Comparison of ENCODE assay signal across 17 cellular contexts in the genomic region with DNA sequence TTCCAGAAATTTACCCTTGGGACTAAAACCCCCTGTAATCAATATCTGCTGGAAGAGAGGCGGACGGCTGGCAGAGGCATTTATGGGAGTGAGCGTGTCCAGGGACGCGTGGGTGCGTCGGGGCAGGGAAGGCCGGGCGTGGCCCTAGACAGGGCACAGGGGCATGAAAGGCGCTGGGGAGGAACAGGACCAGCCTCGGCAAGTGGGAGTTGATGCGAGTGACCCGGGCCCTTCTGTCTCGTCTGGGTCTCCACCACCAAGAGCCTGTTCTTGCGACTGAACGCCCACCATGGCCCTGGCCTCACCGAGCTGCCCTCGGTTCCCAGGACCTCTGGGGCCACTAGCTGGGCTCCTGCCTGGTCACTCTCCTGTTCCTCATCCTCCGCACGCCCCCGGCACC. TPM values are rescaled to one million over a fixed set of nuclear protein-coding genes. Genes with fewer than 3 reads are reported as not detected.
DNase-seq lines count a peak whose midpoint lies in the region; TF ChIP-seq lines count a peak whose summit lies in the region.
"Had no signal": no experiment of that assay in that cellular context is flagged by ENCODE, and none has a peak within 500 bp of the region (broad histone marks: within the 10 kb centered on the region; RNA-seq: fewer than 3 reads in every experiment).

No MANE protein-coding gene starts in this region.

- H3K4me1 Mint-ChIP-seq in HFFc6 (ENCODE audit: low read depth) (peaks cover 31% of the 10 kb centered on the region), chondrocyte (ENCODE audit: low read depth) (peaks cover 54% of the 10 kb centered on the region)
- H3K4me1 Mint-ChIP-seq: activated CD4-positive, alpha-beta memory T cell treated with anti-CD3 and anti-CD28 coated beads, Interleukin-2, amount 10 ng/mL, durations not matched to agents 7 days and 5 days; CD4-positive, CD25-positive, alpha-beta regulatory T cell had no signal

- peak overlapping the region; percentile 50 for H3K14ac ChIP-seq in neuronal stem cell (ENCODE audit: low read length)

- no peaks in the 10 kb centered on the region for H3K79me2 ChIP-seq in PC-9 (ENCODE audit: low read depth)

- H2BK12ac ChIP-seq in neuronal stem cell (ENCODE audit: low read length) = no peak overlapping the region

- BruUV-seq in PC-9 (replicated peaks; lab: Mats Ljungman, UMichigan) = no TSS peak

- H3K23ac ChIP-seq in neuronal stem cell (ENCODE audit: low read depth, low read length, poor library complexity) = no peak overlapping the region

- WGBS in neuronal stem cell (ENCODE audit: extremely low coverage in 2 of 2, insufficient read length in 2 of 2, insufficient replicate concordance in 1 of 2), 2 donors = no CpG with 5 or more reads among the region's 21 CpGs

- no peaks in the 10 kb centered on the region for H3F3A ChIP-seq in PC-9 (ENCODE audit: insufficient read depth, low read depth)

- H3K27me3 Mint-ChIP-seq in HFFc6 (ENCODE audit: insufficient read depth) = peaks cover 5% of the 10 kb centered on the region; the same call in 1 of the 2 replicates
- no peaks in the 10 kb centered on the region for H3K27me3 Mint-ChIP-seq in chondrocyte (ENCODE audit: low read depth)
- H3K27me3 Mint-ChIP-seq: activated CD4-positive, alpha-beta memory T cell treated with anti-CD3 and anti-CD28 coated beads, Interleukin-2, amount 10 ng/mL, durations not matched to agents 7 days and 5 days; stimulated activated naive CD8-positive, alpha-beta T cell treated with anti-CD3 and anti-CD28 coated beads, Interleukin-15, amount 100 ng/mL, for 72 hours had no signal

- H3K27ac ChIP-seq in neuronal stem cell (replicated peaks; ENCODE audit: low read length) (no peak overlapping the region), tibial artery (peak overlapping the region; percentile 87 to 93), PC-9 (no peak overlapping the region)
- H3K27ac ChIP-seq: cardiac muscle cell had no signal

- H3K4me2 ChIP-seq in neuronal stem cell (ENCODE audit: insufficient read depth, low read length, poor library complexity, severe bottlenecking) (no peak overlapping the region), PC-9 (no peak overlapping the region)

- no peak overlapping the region for H2BK5ac ChIP-seq in neuronal stem cell (ENCODE audit: low read length)

- H3K9ac ChIP-seq in neuronal stem cell (ENCODE audit: low read depth, low read length, poor library complexity) = no peak overlapping the region

- no peak overlapping the region for H4K8ac ChIP-seq in neuronal stem cell (ENCODE audit: low read depth, low read length)

- H3K9me3 ChIP-seq in neuronal stem cell (replicated peaks in 1 of 2; ENCODE audit: control insufficient read depth in 2 of 2, insufficient read depth in 1 of 2, low read depth in 1 of 2, low read length in 2 of 2) (peaks cover 0 to 5% of the 10 kb centered on the region in 2 donors), tibial artery (no peaks in the 10 kb centered on the region), PC-9 (ENCODE audit: insufficient read depth, low read depth) (no peaks in the 10 kb centered on the region)

- intact Hi-C loops in tibial artery (cut with DNase I; ENCODE audit: low total_unique reads) (loop anchor here (1.0 kb wide), 1 partner anchor 23 kb away; no protein-coding TSS in a partner anchor), PC-9 (cut with micrococcal nuclease; ENCODE audit: unreplicated experiment) (no loop called here)

- H3K36me3 Mint-ChIP-seq in HFFc6 (ENCODE audit: low read depth) (no peaks in the 10 kb centered on the region), chondrocyte (ENCODE audit: low read depth) (peaks cover 2% of the 10 kb centered on the region)
- H3K36me3 Mint-ChIP-seq: CD4-positive, CD25-positive, alpha-beta regulatory T cell had no signal

- TF ChIP-seq CTCF in HFFc6 (IDR thresholded peaks at IDR 0.05) = no peak
- no peak for TF ChIP-seq CTCF in chondrocyte (IDR thresholded peaks at IDR 0.05)
- TF ChIP-seq CTCF in tibial artery (IDR thresholded peaks at IDR 0.05) = no peak
- TF ChIP-seq CTCF in PC-9 (conservative IDR thresholded peaks at IDR 0.05) = no peak

- H2AFZ ChIP-seq in neuronal stem cell (ENCODE audit: low read length) (no peak overlapping the region), PC-9 (no peak overlapping the region)

- no peak overlapping the region for H3K4me3 ChIP-seq in neuronal stem cell (ENCODE audit: low read length in 2 of 2)
- H3K4me3 ChIP-seq in tibial artery = no peak overlapping the region
- no peak overlapping the region for H3K4me3 ChIP-seq in PC-9
- H3K4me3 ChIP-seq: cardiac muscle cell had no signal

- H3K4ac ChIP-seq in neuronal stem cell (ENCODE audit: low read length) = no peak overlapping the region

- H2AK5ac ChIP-seq in neuronal stem cell (ENCODE audit: low read depth, low read length) = peak overlapping the region; percentile 65

- peaks cover 2 to 8% of the 10 kb centered on the region in 2 donors for H3K4me1 ChIP-seq in neuronal stem cell (ENCODE audit: control insufficient read depth in 2 of 2, insufficient read depth in 1 of 2, low read depth in 1 of 2, low read length in 2 of 2)
- H3K4me1 ChIP-seq in tibial artery = peaks cover 24 to 79% (median 73%) of the 10 kb centered on the region in 4 donors
- no peaks in the 10 kb centered on the region for H3K4me1 ChIP-seq in PC-9 (replicated peaks; ENCODE audit: insufficient read depth)

- H3K27me3 ChIP-seq in neuronal stem cell (ENCODE audit: control insufficient read depth in 3 of 3, insufficient read depth in 3 of 3, low read depth in 1 of 3, low read length in 3 of 3) = peaks cover 0 to 3% (median 0%) of the 10 kb centered on the region in 3 experiments
- H3K27me3 ChIP-seq in tibial artery = no peaks in the 10 kb centered on the region
- no peaks in the 10 kb centered on the region for H3K27me3 ChIP-seq in PC-9 (ENCODE audit: insufficient read depth, low read depth)

- POLR2A ChIA-PET in PC-9 (lab: Charles Lee; ENCODE audit: unreplicated experiment) = no interaction called here
- POLR2A ChIA-PET in HEK293T (lab: Yijun Ruan, JAX) = no interaction called here

- peak overlapping the region; percentile 53 for H3K18ac ChIP-seq in neuronal stem cell (ENCODE audit: low read length)

- H3K9me3 Mint-ChIP-seq in HFFc6 (no peaks in the 10 kb centered on the region), chondrocyte (ENCODE audit: low read depth) (no peaks in the 10 kb centered on the region)
- H3K9me3 Mint-ChIP-seq: activated CD4-positive, alpha-beta memory T cell treated with anti-CD3 and anti-CD28 coated beads, Interleukin-2, amount 10 ng/mL, durations not matched to agents 7 days and 5 days; CD4-positive, CD25-positive, alpha-beta regulatory T cell; immature natural killer cell; stimulated activated naive CD8-positive, alpha-beta T cell treated with anti-CD3 and anti-CD28 coated beads, Interleukin-15, amount 100 ng/mL, for 72 hours had no signal

- peak overlapping the region; percentile 75 for H3K27ac Mint-ChIP-seq in HFFc6
- H3K27ac Mint-ChIP-seq in chondrocyte (ENCODE audit: unreplicated experiment) = peak overlapping the region; percentile 34
- H3K27ac Mint-ChIP-seq: activated CD4-positive, alpha-beta memory T cell treated with anti-CD3 and anti-CD28 coated beads, Interleukin-2, amount 10 ng/mL, durations not matched to agents 7 days and 5 days; CD4-positive, CD25-positive, alpha-beta regulatory T cell had no signal

- peaks cover 11% of the 10 kb centered on the region for H3K79me1 ChIP-seq in neuronal stem cell (ENCODE audit: low read depth, low read length)

- H3K4me3 Mint-ChIP-seq in HFFc6 (no peak overlapping the region), chondrocyte (ENCODE audit: unreplicated experiment) (no peak overlapping the region)
- H3K4me3 Mint-ChIP-seq: activated CD4-positive, alpha-beta memory T cell treated with anti-CD3 and anti-CD28 coated beads, Interleukin-2, amount 10 ng/mL, durations not matched to agents 7 days and 5 days; CD4-positive, CD25-positive, alpha-beta regulatory T cell; stimulated activated naive CD8-positive, alpha-beta T cell treated with anti-CD3 and anti-CD28 coated beads, Interleukin-15, amount 100 ng/mL, for 72 hours had no signal

- H3K9me2 ChIP-seq in PC-9 (ENCODE audit: insufficient read depth) = no peaks in the 10 kb centered on the region

- no peaks in the 10 kb centered on the region for H4K20me1 ChIP-seq in PC-9 (ENCODE audit: insufficient read depth)

- no peak overlapping the region for H2BK15ac ChIP-seq in neuronal stem cell (ENCODE audit: low read length)

- peak overlapping the region; percentile 39 for H2BK120ac ChIP-seq in neuronal stem cell (ENCODE audit: low read depth, low read length)

- H3K36me3 ChIP-seq in neuronal stem cell (replicated peaks in 1 of 2; ENCODE audit: control insufficient read depth in 2 of 2, insufficient read depth in 2 of 2, low read length in 2 of 2) = peaks cover 3 to 4% of the 10 kb centered on the region in 2 donors
- H3K36me3 ChIP-seq in tibial artery = peaks cover 0 to 7% (median 5%) of the 10 kb centered on the region in 3 donors
- H3K36me3 ChIP-seq in PC-9 (ENCODE audit: low read depth) = no peaks in the 10 kb centered on the region
- H3K36me3 ChIP-seq: cardiac muscle cell had no signal

- no peak for DNase-seq in HFFc6
- no peak for DNase-seq in chondrocyte (ENCODE audit: low spot score)
- DNase-seq in neuronal stem cell (ENCODE audit: low spot score) = no peak
- DNase-seq in tibial artery = no peak
- no peak for DNase-seq in PC-9
- no peak for DNase-seq in HEK293T (ENCODE audit: extremely low spot score)
- DNase-seq in KG1 (lab: John Stamatoyannopoulos, UW) = no peak
- DNase-seq: activated CD4-positive, alpha-beta memory T cell treated with anti-CD3 and anti-CD28 coated beads, Interleukin-2, amount 10 ng/mL, durations not matched to agents 7 days and 5 days; CD4-positive, CD25-positive, alpha-beta regulatory T cell; DMS 273 treated with DMSO at 0.1 percent for 48 hours; immature natural killer cell; NCI-H1930; NCI-H2227 treated with DMSO at 0.1 percent for 48 hours; NCI-H748 treated with DMSO at 0.1 percent for 48 hours; SHP77; stimulated activated naive CD8-positive, alpha-beta T cell treated with anti-CD3 and anti-CD28 coated beads, Interleukin-15, amount 100 ng/mL, for 72 hours had no signal

- CTCF ChIA-PET in PC-9 (lab: Charles Lee) = no interaction called here
- CTCF ChIA-PET in HEK293T (lab: Yijun Ruan, JAX) = no interaction called here

- no peak overlapping the region for H4K91ac ChIP-seq in neuronal stem cell (ENCODE audit: low read depth, low read length, poor library complexity)

TF ChIP-seq in HEK293T, 16 proteins besides CTCF, POLR2A, EP300 and RAD21 (continues in another document):
- TF ChIP-seq HDGF (IDR thresholded peaks at IDR 0.05; ENCODE audit: borderline replicate concordance) (no peak), LEF1 (IDR thresholded peaks at IDR 0.05; ENCODE audit: borderline replicate concordance) (no peak), SUZ12 (IDR thresholded peaks at IDR 0.05) (no peak), FOXK2 (IDR thresholded peaks at IDR 0.05) (no peak), FOXM1 (IDR thresholded peaks at IDR 0.05; ENCODE audit: borderline replicate concordance) (no peak), TARDBP (IDR thresholded peaks at IDR 0.05) (no peak), ARNT (IDR thresholded peaks at IDR 0.05) (no peak)

RNA-seq across cellular contexts. Expression of a gene that starts 17.5 kb away (rescaled TPM):
- 10 to 100 TPM; 32.6 to 42.6 (median 36.7) TPM for total RNA-seq in HFFc6 (2021; fragmentation: NEBNext Ultra II Directional; extraction: Animal tissue kit (Norgen Biotek cat#: 25700))
- total RNA-seq in chondrocyte (43.9 to 78.9 TPM (median 47.6 TPM) in 3 replicates), PC-9 (2021) (6.4 and 8.8 TPM in 2 replicates)
- polyA plus RNA-seq in neuronal stem cell (2013, experiment 1 of 2) = 9.5 TPM
- polyA plus RNA-seq in neuronal stem cell (2013, experiment 2 of 2) = 9.7 TPM

Comparison
In these comparisons a context has a peak if more than half of its experiments do, and no peak if none do; other contexts are left out.
1. H3K27ac ChIP-seq: peak in tibial artery (2 of 2); none in neuronal stem cell (single experiment) and PC-9 (single experiment).